In genomic region chr9:111895996-111896941, GRCh38 we compare ENCODE assay signal across 8 cellular contexts. TPM values are rescaled to one million over a fixed set of nuclear protein-coding genes. Genes with fewer than 3 reads are reported as not detected.
DNase-seq lines count a peak whose midpoint lies in the region; ATAC-seq and TF ChIP-seq lines count a peak whose summit lies in the region.

TSS of gene UGCG (plus strand) at chr9:111896814. CDS start at chr9:111897216, 402 bp downstream.

- CTCF ChIA-PET in OCI-LY7 (lab: Charles Lee; ENCODE audit: unreplicated experiment), result no interaction called here

- H3K4me2 ChIP-seq in OCI-LY7 (ENCODE audit: low read length), result peak within 1 kb of the TSS; percentile 98

- H3K9ac ChIP-seq in HUES6 (ENCODE audit: low read length) (peak within 1 kb of the TSS; percentile 79), mucosa of stomach (ENCODE audit: low read length) (peak within 1 kb of the TSS; percentile 99)

- H3K79me2 ChIP-seq in OCI-LY7 (ENCODE audit: insufficient read depth, low read depth, low read length), result peaks cover 39% of the 10 kb centered on the region

- H3K4me1 ChIP-seq in HUES6 (ENCODE audit: control insufficient read depth, insufficient read depth, low read length) (peaks cover 12% of the 10 kb centered on the region), OCI-LY7 (ENCODE audit: insufficient read depth, low read length, poor library complexity, severe bottlenecking) (peaks cover 44% of the 10 kb centered on the region), mucosa of stomach (ENCODE audit: control insufficient read depth, insufficient read depth, low read length) (peaks cover 10% of the 10 kb centered on the region)

- no peaks in the 10 kb centered on the region for H3K9me3 ChIP-seq in HUES6 (ENCODE audit: control insufficient read depth, insufficient read depth, low read depth, low read length)
- peaks cover 7% of the 10 kb centered on the region; the same call in 1 of the 2 replicates for H3K9me3 ChIP-seq in OCI-LY7 (ENCODE audit: low read length)
- H3K9me3 ChIP-seq in mucosa of stomach (ENCODE audit: control insufficient read depth, low read length), result no peaks in the 10 kb centered on the region

- no peak for TF ChIP-seq CTCF in OCI-LY7 (conservative IDR thresholded peaks at IDR 0.05; ENCODE audit: low read length)

- H3K36me3 ChIP-seq in HUES6 (ENCODE audit: control insufficient read depth, insufficient read depth, low read length), result no peaks in the 10 kb centered on the region
- H3K36me3 ChIP-seq in OCI-LY7 (ENCODE audit: insufficient read depth, low read length), result peaks cover 23% of the 10 kb centered on the region
- H3K36me3 ChIP-seq in mucosa of stomach (ENCODE audit: control insufficient read depth, insufficient read depth, low read length), result no peaks in the 10 kb centered on the region

- intact Hi-C loops in OCI-LY7 (cut with micrococcal nuclease; ENCODE audit: unreplicated experiment), result loop anchor here (2.0 to 10.0 kb wide), 8 partner anchors 31 to 859 kb away; partner anchors contain the start of genes DNAJC25, INIP, PTBP3 and SNX30

- in situ Hi-C loops in Caki2 (cut with HindIII; ENCODE audit: low pct_unique_long_range_greater_than_20kb, low sequenced_read_pairs), result no loop called here

- H3K4me3 ChIP-seq in HUES6 (ENCODE audit: low read depth, low read length) (peak within 1 kb of the TSS; percentile 81), OCI-LY7 (ENCODE audit: low read depth, low read length, poor library complexity, severe bottlenecking) (peak within 1 kb of the TSS; percentile 97), mucosa of stomach (ENCODE audit: low read length) (peak within 1 kb of the TSS; percentile 89)

- H3K9me2 ChIP-seq in OCI-LY7 (ENCODE audit: insufficient read depth, low read length), result no peaks in the 10 kb centered on the region

- POLR2A ChIA-PET in OCI-LY7 (lab: Charles Lee), result interaction anchor here (0.5 to 1.6 kb wide), 10 partner anchors 8 to 371 kb away, joined by 3 to 8 read pairs (median 4); partner anchors contain the start of gene ZNF483

- no TSS peak for BruUV-seq in OCI-LY7 (replicated peaks; lab: Mats Ljungman, UMichigan)

- H4K20me1 ChIP-seq in OCI-LY7 (ENCODE audit: insufficient read depth, low read length), result peaks cover 12% of the 10 kb centered on the region; the same call in 1 of the 2 replicates

- H2AFZ ChIP-seq in OCI-LY7 (ENCODE audit: low read length), result peak within 1 kb of the TSS; percentile 81

- peak within 1 kb of the TSS; percentile 83; the same call in 1 of the 2 replicates for H3K27ac ChIP-seq in HUES6 (ENCODE audit: low read depth, low read length)
- H3K27ac ChIP-seq in OCI-LY7 (ENCODE audit: low read depth, low read length, poor library complexity, severe bottlenecking), result peak within 1 kb of the TSS; percentile 82
- peak within 1 kb of the TSS; percentile 91 for H3K27ac ChIP-seq in epithelial cell of prostate

- H3K27me3 ChIP-seq in HUES6 (ENCODE audit: control insufficient read depth, insufficient read depth, low read length) (no peaks in the 10 kb centered on the region), mucosa of stomach (ENCODE audit: control insufficient read depth, insufficient read depth, low read length) (no peaks in the 10 kb centered on the region)

- ATAC-seq in GM21381 (IDR thresholded peaks at IDR 0.05; ENCODE audit: unreplicated experiment), result peak; percentile 79

- peak; percentile 92 for DNase-seq in Caki2 (ENCODE audit: low read depth)
- DNase-seq in OCI-LY7 (ENCODE audit: low spot score), result peak; percentile 91
- DNase-seq in activated T-cell treated with anti-CD3 and anti-CD28 coated beads for 48 hours (ENCODE audit: low read depth), result peak; percentile 90
- peak; percentile 64 for DNase-seq in epithelial cell of prostate (ENCODE audit: low read depth, low spot score)
- peak; percentile 89 for DNase-seq in stimulated activated CD8-positive, alpha-beta memory T cell treated with anti-CD3 and anti-CD28 coated beads, Interleukin-4, amount 100 ng/mL, for 48 hours

RNA-seq across cellular contexts. Expression of gene UGCG, which starts in this region (rescaled TPM):
- total RNA-seq in Caki2 (2014; rRNA removed; shearing (Covaris generic); ENCODE audit: low replicate concordance), result 65.0 and 69.8 TPM in 2 replicates
- 12.0 and 14.7 TPM in 2 replicates for total RNA-seq in OCI-LY7 (2014; rRNA removed; shearing (Covaris generic))
- total RNA-seq in OCI-LY7 (2022), result 12.9 and 16.5 TPM in 2 replicates

Comparison
In these comparisons a context has a peak if more than half of its experiments do, and no peak if none do; other contexts are left out.
1. Peak in every context shown above with its lines: DNase-seq, ATAC-seq, H3K4me3 ChIP-seq and H3K27ac ChIP-seq.